30 cellular contexts compared by ENCODE assay signal in genomic region chr4:5030152-5030668, GRCh38. TPM values are rescaled to one million over a fixed set of nuclear protein-coding genes. Genes with fewer than 3 reads are reported as not detected.
"Had no signal": no experiment of that assay in that cellular context is flagged by ENCODE, and none has a peak within 500 bp of the region (broad histone marks: within the 10 kb centered on the region; RNA-seq: fewer than 3 reads in every experiment).

No MANE protein-coding gene starts in this region.

- H3K36me3 ChIP-seq: left ventricle myocardium inferior, pancreas, prostate gland, sigmoid colon, spleen, tibial nerve, uterus had no signal

- H3K27ac ChIP-seq: left ventricle myocardium inferior, pancreas, prostate gland, sigmoid colon, tibial nerve, uterus had no signal

- DNase-seq: hypothalamus; immature natural killer cell; kidney; left ventricle myocardium inferior; midbrain; mucosa of descending colon; naive thymus-derived CD4-positive, alpha-beta T cell; pancreas; posterior cingulate gyrus; retina; right cardiac atrium; sigmoid colon; small intestine; stimulated activated CD4-positive, alpha-beta T cell treated with anti-CD3 and anti-CD28 coated beads, Interleukin-1b, Interleukin-23, amount 100 ng/mL, for 48 hours; stimulated activated CD4-positive, alpha-beta T cell treated with anti-CD3 and anti-CD28 coated beads, Interleukin-2, amount 100 ng/mL, for 48 hours; stimulated activated CD4-positive, alpha-beta T cell treated with anti-CD3 and anti-CD28 coated beads, Interleukin-4, amount 100 ng/mL, for 4 hours; stimulated activated CD8-positive, alpha-beta memory T cell treated with anti-CD3 and anti-CD28 coated beads, Interleukin-4, amount 100 ng/mL, for 48 hours; stimulated activated naive CD4-positive, alpha-beta T cell treated with Interleukin-2 at 50 U/mL for 16 hours; stimulated activated naive CD8-positive, alpha-beta T cell treated with anti-CD3 and anti-CD28 coated beads, Interleukin-15, amount 100 ng/mL, for 72 hours; substantia nigra; uterus had no signal

- H3K4me1 ChIP-seq: pancreas, prostate gland, uterus had no signal

- FAIRE-seq: islet of Langerhans, kidney, pancreas, small intestine had no signal

- H3K27me3 ChIP-seq: pancreas, sigmoid colon, tibial nerve, uterus had no signal

- H3K9me3 ChIP-seq: left ventricle myocardium inferior, mucosa of descending colon, pancreas, prostate gland, sigmoid colon, spleen, tibial nerve, uterus had no signal

- ATAC-seq: mucosa of descending colon; naive thymus-derived CD4-positive, alpha-beta T cell; natural killer cell treated with Interleukin-12 subunit alpha and Interleukin-12 subunit beta and Interleukin-15 and Interleukin-18, amount 100 ng/mL, for 72 hours; pancreas; right cardiac atrium; stimulated activated memory B cell treated with anti-CD40 and anti-IgM and Interleukin-4, amounts not matched to agents 10 μg/mL and 1 μg/mL and 100 μg/mL, for 72 hours; stimulated activated naive CD8-positive, alpha-beta T cell treated with anti-CD3 and anti-CD28 coated beads, Interleukin-15, amount 100 ng/mL, for 72 hours had no signal

- H3K4me3 ChIP-seq: left ventricle myocardium inferior, lung, mucosa of descending colon, pancreas, prostate gland, sigmoid colon, spleen, tibial nerve, uterus had no signal

RNA-seq across cellular contexts. Expression of gene CYTL1, which starts 11.0 kb away (rescaled TPM):
- total RNA-seq: myocyte; natural killer cell treated with Interleukin-12 subunit alpha and Interleukin-12 subunit beta and Interleukin-15 and Interleukin-18, amount 100 ng/mL, for 72 hours had no signal
- polyA plus RNA-seq: naive thymus-derived CD4-positive, alpha-beta T cell; neural cell had no signal

RNA-seq across cellular contexts. Expression of gene STK32B, which starts 21.1 kb away (rescaled TPM):
- total RNA-seq: natural killer cell treated with Interleukin-12 subunit alpha and Interleukin-12 subunit beta and Interleukin-15 and Interleukin-18, amount 100 ng/mL, for 72 hours had no signal
- polyA plus RNA-seq: immature natural killer cell; naive thymus-derived CD4-positive, alpha-beta T cell had no signal
